ENCODE assay signal across 1 cellular context in the genomic region with DNA sequence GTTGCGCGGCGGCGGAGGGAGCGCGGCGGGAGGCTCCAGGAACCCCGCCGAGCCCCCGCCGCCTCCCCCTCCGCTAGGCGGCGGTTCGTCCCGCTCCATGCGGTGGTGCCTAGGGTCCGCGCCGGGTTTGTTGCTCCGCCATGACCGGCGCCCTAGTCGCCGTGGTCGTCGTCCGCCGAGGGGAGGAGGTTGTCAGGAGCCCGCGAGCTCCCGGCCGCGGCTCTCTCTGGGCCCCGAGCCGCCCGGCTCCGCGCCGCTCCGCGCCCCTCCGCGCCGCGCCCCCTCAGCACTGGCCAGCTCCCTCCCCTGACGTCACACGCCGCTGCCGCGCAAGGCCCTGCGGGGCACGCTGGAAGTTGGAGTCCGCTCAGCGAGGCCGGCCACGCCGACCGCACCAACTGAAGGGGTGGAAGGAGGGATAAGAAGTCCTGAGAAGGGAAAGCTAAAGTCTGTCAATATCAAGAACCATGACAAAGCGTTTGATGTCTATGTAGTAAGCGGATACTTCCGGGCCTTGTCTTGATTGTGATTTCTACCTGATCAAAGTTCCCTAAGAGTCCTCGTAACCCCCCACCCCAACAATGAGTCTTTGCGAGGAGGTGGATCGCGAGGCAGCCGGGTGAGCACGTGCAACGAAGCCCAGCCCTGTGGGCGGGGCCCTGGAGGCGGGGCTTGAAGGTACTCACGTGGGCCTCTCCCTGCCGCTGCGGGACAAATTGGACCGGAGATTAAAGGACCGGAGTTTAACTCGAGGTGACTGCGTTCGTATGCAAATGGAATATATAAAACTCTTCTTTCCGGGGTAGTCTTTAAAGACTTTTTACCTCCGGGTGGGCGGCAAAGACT.
A peak's percentile ranks its signal among the peaks of the same experiment; 100 is the strongest.
TF ChIP-seq lines count a peak whose summit lies in the region.

A gene (minus strand): TSS at position 291 of the 846 bp plus-strand sequence.

TF ChIP-seq in SK-N-SH, 30 proteins besides CTCF, POLR2A, EP300 and RAD21 (continued from another document):
- TF ChIP-seq TAF1 (IDR thresholded peaks at IDR 0.05; ENCODE audit: borderline replicate concordance, low read depth, low read length) (peak; percentile 49; the same call in 1 of the 2 replicates), NFIC (IDR thresholded peaks at IDR 0.05; ENCODE audit: borderline replicate concordance) (no peak), POLR2AphosphoS5 (IDR thresholded peaks at IDR 0.05; ENCODE audit: low read depth, low read length) (peak; percentile 38; the same call in 1 of the 2 replicates), GABPA (IDR thresholded peaks at IDR 0.05; ENCODE audit: low read depth) (no peak), FOSL2 (IDR thresholded peaks at IDR 0.05; ENCODE audit: borderline replicate concordance, low read depth) (no peak), FOXM1 (IDR thresholded peaks at IDR 0.05; ENCODE audit: low read depth) (no peak), RCOR1 (IDR thresholded peaks at IDR 0.05; ENCODE audit: low read length) (no peak), JUND (IDR thresholded peaks at IDR 0.05) (peak; percentile 42; the same call in 1 of the 2 replicates), NRF1 (IDR thresholded peaks at IDR 0.05; ENCODE audit: low read depth, low read length) (peak; percentile 46), MXI1 (IDR thresholded peaks at IDR 0.05; ENCODE audit: low read depth, low read length) (peak; percentile 92), YY1 (IDR thresholded peaks at IDR 0.05; ENCODE audit: low read depth) (0 out of 2 replicates have a peak, but pooled peaks have one; percentile 20), EZH2phosphoT487 (IDR thresholded peaks at IDR 0.05; ENCODE audit: borderline replicate concordance, low read depth) (no peak), RFX5 (IDR thresholded peaks at IDR 0.05; ENCODE audit: low read length) (no peak)
- TF ChIP-seq, protein P1, sequence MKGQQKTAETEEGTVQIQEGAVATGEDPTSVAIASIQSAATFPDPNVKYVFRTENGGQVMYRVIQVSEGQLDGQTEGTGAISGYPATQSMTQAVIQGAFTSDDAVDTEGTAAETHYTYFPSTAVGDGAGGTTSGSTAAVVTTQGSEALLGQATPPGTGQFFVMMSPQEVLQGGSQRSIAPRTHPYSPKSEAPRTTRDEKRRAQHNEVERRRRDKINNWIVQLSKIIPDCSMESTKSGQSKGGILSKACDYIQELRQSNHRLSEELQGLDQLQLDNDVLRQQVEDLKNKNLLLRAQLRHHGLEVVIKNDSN (IDR thresholded peaks at IDR 0.05; ENCODE audit: borderline replicate concordance, low read depth): peak; percentile 82
- TF ChIP-seq, protein P2, sequence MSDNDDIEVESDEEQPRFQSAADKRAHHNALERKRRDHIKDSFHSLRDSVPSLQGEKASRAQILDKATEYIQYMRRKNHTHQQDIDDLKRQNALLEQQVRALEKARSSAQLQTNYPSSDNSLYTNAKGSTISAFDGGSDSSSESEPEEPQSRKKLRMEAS (IDR thresholded peaks at IDR 0.05; ENCODE audit: low read depth): peak; percentile 98
- TF ChIP-seq, protein P3, sequence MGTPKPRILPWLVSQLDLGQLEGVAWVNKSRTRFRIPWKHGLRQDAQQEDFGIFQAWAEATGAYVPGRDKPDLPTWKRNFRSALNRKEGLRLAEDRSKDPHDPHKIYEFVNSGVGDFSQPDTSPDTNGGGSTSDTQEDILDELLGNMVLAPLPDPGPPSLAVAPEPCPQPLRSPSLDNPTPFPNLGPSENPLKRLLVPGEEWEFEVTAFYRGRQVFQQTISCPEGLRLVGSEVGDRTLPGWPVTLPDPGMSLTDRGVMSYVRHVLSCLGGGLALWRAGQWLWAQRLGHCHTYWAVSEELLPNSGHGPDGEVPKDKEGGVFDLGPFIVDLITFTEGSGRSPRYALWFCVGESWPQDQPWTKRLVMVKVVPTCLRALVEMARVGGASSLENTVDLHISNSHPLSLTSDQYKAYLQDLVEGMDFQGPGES (IDR thresholded peaks at IDR 0.05; ENCODE audit: low read depth, low read length): no peak
- TF ChIP-seq, protein P4, sequence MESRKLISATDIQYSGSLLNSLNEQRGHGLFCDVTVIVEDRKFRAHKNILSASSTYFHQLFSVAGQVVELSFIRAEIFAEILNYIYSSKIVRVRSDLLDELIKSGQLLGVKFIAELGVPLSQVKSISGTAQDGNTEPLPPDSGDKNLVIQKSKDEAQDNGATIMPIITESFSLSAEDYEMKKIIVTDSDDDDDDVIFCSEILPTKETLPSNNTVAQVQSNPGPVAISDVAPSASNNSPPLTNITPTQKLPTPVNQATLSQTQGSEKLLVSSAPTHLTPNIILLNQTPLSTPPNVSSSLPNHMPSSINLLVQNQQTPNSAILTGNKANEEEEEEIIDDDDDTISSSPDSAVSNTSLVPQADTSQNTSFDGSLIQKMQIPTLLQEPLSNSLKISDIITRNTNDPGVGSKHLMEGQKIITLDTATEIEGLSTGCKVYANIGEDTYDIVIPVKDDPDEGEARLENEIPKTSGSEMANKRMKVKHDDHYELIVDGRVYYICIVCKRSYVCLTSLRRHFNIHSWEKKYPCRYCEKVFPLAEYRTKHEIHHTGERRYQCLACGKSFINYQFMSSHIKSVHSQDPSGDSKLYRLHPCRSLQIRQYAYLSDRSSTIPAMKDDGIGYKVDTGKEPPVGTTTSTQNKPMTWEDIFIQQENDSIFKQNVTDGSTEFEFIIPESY (IDR thresholded peaks at IDR 0.05; ENCODE audit: borderline replicate concordance, low read depth): no peak
- TF ChIP-seq, protein P5, sequence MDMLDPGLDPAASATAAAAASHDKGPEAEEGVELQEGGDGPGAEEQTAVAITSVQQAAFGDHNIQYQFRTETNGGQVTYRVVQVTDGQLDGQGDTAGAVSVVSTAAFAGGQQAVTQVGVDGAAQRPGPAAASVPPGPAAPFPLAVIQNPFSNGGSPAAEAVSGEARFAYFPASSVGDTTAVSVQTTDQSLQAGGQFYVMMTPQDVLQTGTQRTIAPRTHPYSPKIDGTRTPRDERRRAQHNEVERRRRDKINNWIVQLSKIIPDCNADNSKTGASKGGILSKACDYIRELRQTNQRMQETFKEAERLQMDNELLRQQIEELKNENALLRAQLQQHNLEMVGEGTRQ (IDR thresholded peaks at IDR 0.05; ENCODE audit: borderline replicate concordance, low read depth, low read length): peak; percentile 52
